8 cellular contexts compared by ENCODE assay signal in genomic region chr3:101512521-101513418, GRCh38. TPM values are rescaled to one million over a fixed set of nuclear protein-coding genes. Genes with fewer than 3 reads are reported as not detected.
DNase-seq lines count a peak whose midpoint lies in the region; ATAC-seq, FAIRE-seq and TF ChIP-seq lines count a peak whose summit lies in the region.

SENP7 (minus strand) TSS chr3:101513212; CDS start chr3:101513130, 82 bp downstream.

- H3K4me1 ChIP-seq in kidney (ENCODE audit: control insufficient read depth in 1 of 2, insufficient read depth in 1 of 2, low read depth in 1 of 2, low read length in 2 of 2): no peaks in the 10 kb centered on the region

- intact Hi-C loops in kidney (cut with DNase I): no loop called here

- H3K4me3 ChIP-seq in kidney (ENCODE audit: low read length in 2 of 2): peak within 1 kb of the TSS; percentile 78 to 80

- no peaks in the 10 kb centered on the region for H3K36me3 ChIP-seq in kidney (ENCODE audit: control insufficient read depth in 1 of 2, insufficient read depth in 2 of 2, low read length in 2 of 2)

- DNase-seq in 8988T (peak; percentile 55), NCI-H226 (peak; percentile 61), cerebellar nuclear complex (lab: John Stamatoyannopoulos, UW) (peak; percentile 0 to 41), kidney (peak; percentile 94)
- DNase-seq in stimulated activated CD4-positive, alpha-beta T cell treated with anti-CD3 and anti-CD28 coated beads, Interleukin-15, amount 100 ng/mL, for 24 hours: peak; percentile 86

- no peak for FAIRE-seq in kidney (lab: Jason Lieb, UNC)

- no peak for TF ChIP-seq CTCF in kidney (IDR thresholded peaks at IDR 0.05; ENCODE audit: borderline replicate concordance, extremely low read depth, insufficient read depth)

- peak within 1 kb of the TSS; percentile 78 to 95 for H3K27ac ChIP-seq in kidney (ENCODE audit: low read depth in 2 of 2, low read length in 2 of 2)

- H3K9me3 ChIP-seq in kidney (ENCODE audit: control insufficient read depth in 1 of 2, low read length in 2 of 2): no peaks in the 10 kb centered on the region

- ATAC-seq in HG03097 (IDR thresholded peaks at IDR 0.05; ENCODE audit: low FRiP score, unreplicated experiment): peak; percentile 42
- peak; percentile 49 to 59 for ATAC-seq in activated CD4-positive, CD25-positive, alpha-beta regulatory T cell treated with anti-CD3 and anti-CD28 coated beads, Interleukin-2, amount 50 U/mL, for 24 hours

- TF ChIP-seq POLR2A in GM18526 (IDR thresholded peaks at IDR 0.05; ENCODE audit: extremely low read depth, insufficient read length): peak; percentile 48

- H3K9ac ChIP-seq in kidney (ENCODE audit: low read length in 2 of 2): peak within 1 kb of the TSS; percentile 80 to 81

RNA-seq across cellular contexts. Expression of gene SENP7, which starts in this region (rescaled TPM):
- 28.7 TPM for total RNA-seq in kidney
- 5.4 TPM for polyA plus RNA-seq in kidney (ENCODE audit: insufficient read depth, low read depth, low replicate concordance)

Comparison
In these comparisons a context has a peak if more than half of its experiments do, and no peak if none do; other contexts are left out.
1. Peak in every context shown above with its lines: DNase-seq, ATAC-seq, H3K4me3 ChIP-seq and H3K27ac ChIP-seq.
2. DNase-seq: peak in every context shown above with its lines; median percentile 94 in kidney; 86 in stimulated activated CD4-positive, alpha-beta T cell treated with anti-CD3 and anti-CD28 coated beads, Interleukin-15, amount 100 ng/mL, for 24 hours; 61 in NCI-H226; 55 in 8988T; 20 in cerebellar nuclear complex.